ENCODE assay signal across 10 cellular contexts in genomic region chr6:35757461-35758123, GRCh38. TPM values are rescaled to one million over a fixed set of nuclear protein-coding genes. Genes with fewer than 3 reads are reported as not detected.
DNase-seq lines count a peak whose midpoint lies in the region; ATAC-seq and TF ChIP-seq lines count a peak whose summit lies in the region.
"Had no signal": no experiment of that assay in that cellular context is flagged by ENCODE, and none has a peak within 500 bp of the region (broad histone marks: within the 10 kb centered on the region; RNA-seq: fewer than 3 reads in every experiment).

No MANE protein-coding gene starts in this region.

- H3K27me3 ChIP-seq in Peyer's patch: no peaks in the 10 kb centered on the region

- ATAC-seq in HG02678 (IDR thresholded peaks at IDR 0.05; ENCODE audit: unreplicated experiment): no peak

- H3K9me3 ChIP-seq in Peyer's patch: no peaks in the 10 kb centered on the region

- no peak overlapping the region for H3K27ac ChIP-seq in Peyer's patch

- H3K36me3 ChIP-seq in Peyer's patch: no peaks in the 10 kb centered on the region

- no peak for TF ChIP-seq POLR2A in Peyer's patch (IDR thresholded peaks at IDR 0.05)

- H3K4me3 ChIP-seq in AG10803 (ENCODE audit: low read length) (no peak overlapping the region), foreskin fibroblast (ENCODE audit: low read depth in 1 of 2, low read length in 2 of 2) (no peak overlapping the region), Peyer's patch (no peak overlapping the region)

- H3K4me1 ChIP-seq in Peyer's patch: no peaks in the 10 kb centered on the region

- TF ChIP-seq CTCF in AG10803 (conservative IDR thresholded peaks at IDR 0.05; ENCODE audit: low read length): peak; percentile 42
- peak; percentile 41 for TF ChIP-seq CTCF in foreskin fibroblast (IDR thresholded peaks at IDR 0.05; ENCODE audit: low read depth, low read length)
- peak in 2 of 6 experiments; percentile 34 to 37 for TF ChIP-seq CTCF in Peyer's patch (IDR thresholded peaks at IDR 0.05)

- DNase-seq in AG10803 (ENCODE audit: low read depth) (peak; percentile 11), GM19240 (ENCODE audit: insufficient read length, low spot score) (peak; percentile 32), RPMI8226 (peak; percentile 62), foreskin fibroblast (peak; percentile 32 to 66), HPDE6-E6E7 (ENCODE audit: extremely low spot score) (no peak), Peyer's patch (no peak), NCI-H1105 (lab: John Stamatoyannopoulos, UW) (no peak)
- DNase-seq: activated CD4-positive, alpha-beta T cell treated with anti-CD3 and anti-CD28 coated beads for 4 hours had no signal

RNA-seq across cellular contexts. Expression of gene CLPSL2, which starts 18.8 kb away (rescaled TPM):
- not detected for total RNA-seq in Peyer's patch
- total RNA-seq: subcutaneous adipose tissue had no signal

RNA-seq across cellular contexts. Expression of gene ARMC12, which starts 20.8 kb away (rescaled TPM):
- total RNA-seq in Peyer's patch: 1 to 10 TPM in 2 of 4 donors, not detected in 2; 1.3 to 2.7 TPM

RNA-seq across cellular contexts. Expression of gene CLPSL1, which starts 23.2 kb away (rescaled TPM):
- total RNA-seq in Peyer's patch: not detected
- total RNA-seq: subcutaneous adipose tissue had no signal

RNA-seq across cellular contexts. Expression of gene CLPS, which starts 39.5 kb away (rescaled TPM):
- not detected for total RNA-seq in Peyer's patch
- total RNA-seq: subcutaneous adipose tissue had no signal

RNA-seq across cellular contexts. Expression of gene LHFPL5, which starts 47.6 kb away (rescaled TPM):
- total RNA-seq in Peyer's patch: not detected
- total RNA-seq: subcutaneous adipose tissue had no signal

Comparison
In these comparisons a context has a peak if more than half of its experiments do, and no peak if none do; other contexts are left out.
1. DNase-seq: peak in AG10803 (single experiment), GM19240 (single experiment), RPMI8226 (single experiment) and foreskin fibroblast (2 of 2); none in HPDE6-E6E7 (single experiment), Peyer's patch (0 of 3) and NCI-H1105 (single experiment).